18 cellular contexts compared by ENCODE assay signal in genomic region chr7:33554576-33554975, GRCh38.
"Had no signal": no experiment of that assay in that cellular context is flagged by ENCODE, and none has a peak within 500 bp of the region (broad histone marks: within the 10 kb centered on the region; RNA-seq: fewer than 3 reads in every experiment).

No MANE protein-coding gene starts in this region.

- FAIRE-seq: pancreas had no signal

- H3K27me3 ChIP-seq: breast epithelium, pancreas, upper lobe of left lung, vagina had no signal

- DNase-seq: activated B cell treated with CpG ODN at 0.5 μM for 24 hours; activated CD4-positive, alpha-beta T cell treated with anti-CD3 and anti-CD28 coated beads, Interleukin-2, amount 50 U/mL, for 1 hour; activated CD8-positive, alpha-beta T cell treated with anti-CD3 and anti-CD28 coated beads for 36 hours; activated naive CD8-positive, alpha-beta T cell treated with anti-CD3 and anti-CD28 coated beads, Interleukin-2, amount 50 U/mL, for 24 hours; activated T-cell treated with anti-CD3 and anti-CD28 coated beads, Interleukin-2, amount 50 U/mL, for 48 hours; foreskin fibroblast; head of caudate nucleus; mammary epithelial cell; naive B cell; pancreas; stimulated activated CD4-positive, alpha-beta T cell treated with anti-CD3 and anti-CD28 coated beads, Interleukin-2, amount 100 ng/mL, for 48 hours; T-helper 1 cell; upper lobe of left lung had no signal

- ATAC-seq: activated CD8-positive, alpha-beta T cell treated with anti-CD3 and anti-CD28 coated beads for 36 hours; activated naive CD8-positive, alpha-beta T cell treated with anti-CD3 and anti-CD28 coated beads, Interleukin-2, amount 50 U/mL, for 24 hours; esophagus mucosa; pancreas had no signal

- H3K4me1 ChIP-seq: breast epithelium, pancreas, prostate gland, upper lobe of left lung, vagina had no signal

- H3K27ac ChIP-seq: breast epithelium, coronary artery, pancreas, prostate gland, upper lobe of left lung, vagina had no signal

- H3K36me3 ChIP-seq: breast epithelium, pancreas, prostate gland, upper lobe of left lung, vagina had no signal

- H3K4me3 ChIP-seq: breast epithelium, coronary artery, pancreas, prostate gland, upper lobe of left lung, vagina had no signal

- H3K9me3 ChIP-seq: breast epithelium, pancreas, prostate gland, upper lobe of left lung, vagina had no signal
